ENCODE assay signal across 37 cellular contexts in genomic region chr5:89428624-89429023, GRCh38.
"Had no signal": no experiment of that assay in that cellular context is flagged by ENCODE, and none has a peak within 500 bp of the region (broad histone marks: within the 10 kb centered on the region; RNA-seq: fewer than 3 reads in every experiment).

No MANE protein-coding gene starts in this region.

- H3K36me3 ChIP-seq: adrenal gland, breast epithelium, Peyer's patch had no signal

- H3K9me3 ChIP-seq: adrenal gland, body of pancreas, breast epithelium, Peyer's patch had no signal

- FAIRE-seq: astrocyte had no signal

- DNase-seq: activated B cell treated with CpG ODN at 0.5 μM for 24 hours; activated CD4-positive, alpha-beta memory T cell treated with anti-CD3 and anti-CD28 coated beads for 36 hours; activated CD4-positive, alpha-beta T cell treated with anti-CD3 and anti-CD28 coated beads for 4 hours; activated CD4-positive, alpha-beta T cell treated with anti-CD3 and anti-CD28 coated beads, Interleukin-2, amount 50 U/mL, for 1 hour; activated CD4-positive, CD25-positive, alpha-beta regulatory T cell treated with anti-CD3 and anti-CD28 coated beads, Interleukin-2, amount 50 U/mL, for 72 hours; activated CD8-positive, alpha-beta memory T cell treated with anti-CD3 and anti-CD28 coated beads, Interleukin-2, amount 50 U/mL, for 4 hours; activated gamma-delta T cell treated with Interleukin-2 at 50 U/mL for 16 hours; activated naive CD4-positive, alpha-beta T cell treated with anti-CD3 and anti-CD28 coated beads for 36 hours; activated T-cell treated with anti-CD3 and anti-CD28 coated beads for 4 hours; activated T-cell treated with anti-CD3 and anti-CD28 coated beads, Interleukin-2, amount 50 U/mL, for 4 hours; adrenal gland; body of pancreas; caudate nucleus; cerebellar nuclear complex; NCI-H1092 treated with DMSO at 0.1 percent for 48 hours; NCI-H1417; NCI-H146; NCI-H187; NCI-H2029 treated with DMSO at 0.1 percent for 48 hours; NCI-H2107; NCI-H2171; NCI-H510A; NCI-H526; NCI-H748 treated with DMSO at 0.1 percent for 48 hours; NK-92 treated with Interleukin-12 subunit alpha and Interleukin-12 subunit beta, amount 100 ng/mL, for 24 hours; PC-3; Peyer's patch; Right ventricle myocardium superior; SW 1271; T-helper 1 cell; T-helper 2 cell; T-helper 9 cell had no signal

- H3K4me1 ChIP-seq: adrenal gland, body of pancreas, breast epithelium, Peyer's patch had no signal

- H3K27ac ChIP-seq: adrenal gland, body of pancreas, breast epithelium, Peyer's patch, RWPE1, VCaP had no signal

- H3K4me3 ChIP-seq: adrenal gland, body of pancreas, breast epithelium, Peyer's patch had no signal

- ATAC-seq: activated naive CD4-positive, alpha-beta T cell treated with anti-CD3 and anti-CD28 coated beads, Interleukin-2, amount 50 U/mL, for 72 hours; activated T-cell treated with anti-CD3 and anti-CD28 coated beads, Interleukin-2, amount 50 U/mL, for 4 hours; body of pancreas; PC-3 had no signal

- H3K27me3 ChIP-seq: adrenal gland, body of pancreas, breast epithelium, Peyer's patch had no signal
